18 cellular contexts compared by ENCODE assay signal in the genomic region with DNA sequence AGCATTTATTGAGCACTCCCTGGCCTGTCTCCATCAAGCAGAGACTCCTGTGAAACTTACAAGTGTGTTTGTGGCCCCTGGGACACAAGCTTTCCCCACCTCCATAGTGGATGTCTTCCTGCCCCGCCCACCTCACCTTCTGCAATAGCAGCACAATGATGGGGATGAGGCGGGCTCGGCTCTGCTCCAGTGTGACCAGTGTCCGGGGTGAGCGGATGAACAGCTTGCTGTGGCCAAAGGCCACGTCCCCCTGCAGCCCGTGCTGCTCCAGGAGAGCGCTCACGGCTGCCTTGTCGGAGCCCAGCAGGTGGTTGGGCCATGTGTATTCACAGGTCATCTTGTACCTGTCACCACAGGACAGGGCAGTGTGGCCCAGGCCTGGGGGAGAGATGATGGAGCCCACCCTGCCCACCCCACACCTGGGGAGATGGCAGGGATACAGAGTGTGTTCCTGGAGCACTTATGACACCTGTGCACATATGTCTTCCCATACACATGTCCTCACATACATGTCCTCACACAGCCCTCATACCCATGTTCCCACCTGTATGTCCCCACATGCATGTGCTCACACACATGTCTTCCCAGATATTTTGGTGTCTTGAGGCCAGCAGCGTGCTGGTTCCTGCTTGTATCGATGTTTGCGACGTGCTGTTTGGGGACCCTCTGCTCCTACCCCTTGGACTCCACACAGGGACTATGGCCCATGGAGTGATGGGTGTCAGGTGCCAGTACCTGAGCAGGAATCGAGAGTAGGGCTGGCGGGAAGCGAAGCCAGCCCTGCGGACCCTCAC. TPM values are rescaled to one million over a fixed set of nuclear protein-coding genes. Genes with fewer than 3 reads are reported as not detected.
DNase-seq lines count a peak whose midpoint lies in the region; ATAC-seq, FAIRE-seq and TF ChIP-seq lines count a peak whose summit lies in the region.
"Had no signal": no experiment of that assay in that cellular context is flagged by ENCODE, and none has a peak within 500 bp of the region (broad histone marks: within the 10 kb centered on the region; RNA-seq: fewer than 3 reads in every experiment).

No MANE protein-coding gene starts in this region.

- 0 out of 5 replicates have a peak, but pooled peaks cover 0 to 11% of the 10 kb centered on the region in 2 experiments for H3K27me3 ChIP-seq in HepG2 (ENCODE audit: control insufficient read depth in 1 of 2, insufficient read depth in 2 of 2, low read length in 2 of 2)
- H3K27me3 ChIP-seq: SJCRH30 had no signal

- H3K27ac Mint-ChIP-seq in natural killer cell = peak overlapping the region; percentile 31 to 38
- no peak overlapping the region for H3K27ac Mint-ChIP-seq in natural killer cell treated with Interleukin-12 subunit alpha and Interleukin-12 subunit beta and Interleukin-15 and Interleukin-18, amount 100 ng/mL, for 72 hours
- H3K27ac Mint-ChIP-seq in activated CD4-positive, alpha-beta memory T cell treated with anti-CD3 and anti-CD28 coated beads for 36 hours = peak overlapping the region; percentile 23
- H3K27ac Mint-ChIP-seq: progenitor cell of endocrine pancreas had no signal

- TF ChIP-seq CTCF in natural killer cell (IDR thresholded peaks at IDR 0.05) (no peak), HepG2 (CRISPR knock-in tag; IDR thresholded peaks at IDR 0.05) (no peak)

- H3K4me1 ChIP-seq in HepG2 (ENCODE audit: insufficient read depth, low read length) = peaks cover 43% of the 10 kb centered on the region
- H3K4me1 ChIP-seq: SJCRH30 had no signal

- no peak overlapping the region for H3K4me3 Mint-ChIP-seq in natural killer cell
- H3K4me3 Mint-ChIP-seq in natural killer cell treated with Interleukin-12 subunit alpha and Interleukin-12 subunit beta and Interleukin-15 and Interleukin-18, amount 100 ng/mL, for 72 hours = no peak overlapping the region
- H3K4me3 Mint-ChIP-seq in activated CD4-positive, alpha-beta memory T cell treated with anti-CD3 and anti-CD28 coated beads for 36 hours = no peak overlapping the region
- H3K4me3 Mint-ChIP-seq: dendritic cell treated with granulocyte-macrophage colony-stimulating factor and Interleukin-4, amounts not matched to agents 40 ng/mL and 50 ng/mL, for 4 days had no signal

- no peak overlapping the region for H3K9ac ChIP-seq in HepG2 (ENCODE audit: insufficient read depth, low read depth, low read length)

- H3K4me3 ChIP-seq in HepG2 (replicated peaks in 1 of 3; ENCODE audit: insufficient read depth in 1 of 3, low read depth in 2 of 3, low read length in 3 of 3) = no peak overlapping the region
- H3K4me3 ChIP-seq: gastroesophageal sphincter, SJCRH30 had no signal

- FAIRE-seq in HepG2 (lab: Jason Lieb, UNC) = no peak

- H3K4me2 ChIP-seq in HepG2 (ENCODE audit: low read depth, low read length) = no peak overlapping the region

- no peak for DNase-seq in natural killer cell
- no peak for DNase-seq in natural killer cell treated with Interleukin-12 subunit alpha and Interleukin-12 subunit beta and Interleukin-15 and Interleukin-18, amount 100 ng/mL, for 72 hours (ENCODE audit: low spot score)
- DNase-seq in activated CD4-positive, alpha-beta memory T cell treated with anti-CD3 and anti-CD28 coated beads for 36 hours = no peak
- no peak for DNase-seq in HepG2 (ENCODE audit: low spot score)
- DNase-seq in RKO (ENCODE audit: low spot score) = no peak
- no peak for DNase-seq in NCI-H226
- no peak for DNase-seq in substantia nigra (lab: John Stamatoyannopoulos, UW)
- DNase-seq: activated CD4-positive, CD25-positive, alpha-beta regulatory T cell treated with anti-CD3 and anti-CD28 coated beads, Interleukin-2, amount 50 U/mL, for 72 hours; AML-193; erythroblast; GF-D8; NCI-H1930; NCI-H524 treated with DMSO at 0.1 percent for 48 hours; SJCRH30 had no signal

- H3K9me3 ChIP-seq in HepG2 (ENCODE audit: low read length) = no peaks in the 10 kb centered on the region
- H3K9me3 ChIP-seq: gastroesophageal sphincter, SJCRH30 had no signal

- in situ Hi-C loops in HepG2 (cut with HindIII; ENCODE audit: extremely low pct_ligation_motif_present, low pct_unique_long_range_greater_than_20kb) = loop anchor here (5.0 to 25.0 kb wide), 2 partner anchors 171 to 296 kb away; no protein-coding TSS in a partner anchor

- TF ChIP-seq POLR2A in HepG2 (IDR thresholded peaks at IDR 0.05; ENCODE audit: insufficient read depth in 1 of 2, low read depth in 2 of 2, low read length in 2 of 2) = no peak

- H3K9me3 Mint-ChIP-seq in natural killer cell = no peaks in the 10 kb centered on the region
- no peaks in the 10 kb centered on the region for H3K9me3 Mint-ChIP-seq in natural killer cell treated with Interleukin-12 subunit alpha and Interleukin-12 subunit beta and Interleukin-15 and Interleukin-18, amount 100 ng/mL, for 72 hours
- H3K9me3 Mint-ChIP-seq in activated CD4-positive, alpha-beta memory T cell treated with anti-CD3 and anti-CD28 coated beads for 36 hours = no peaks in the 10 kb centered on the region
- H3K9me3 Mint-ChIP-seq: activated T-helper 2 cell treated with anti-CD3 and anti-CD28 coated beads, Interferon-gamma antibody, Interleukin-2, Interleukin-4, amounts not matched to agents 10 μg/mL and 5 μg/mL and 100 μg/mL, durations not matched to agents 14 hours and 24 hours and 36 hours; dendritic cell treated with granulocyte-macrophage colony-stimulating factor and Interleukin-4, amounts not matched to agents 40 ng/mL and 50 ng/mL, for 4 days had no signal

- no TSS peak for BruUV-seq in HepG2 (replicated peaks; lab: Mats Ljungman, UMichigan)

- intact Hi-C loops in natural killer cell (cut with micrococcal nuclease) = no loop called here
- intact Hi-C loops in activated CD4-positive, alpha-beta memory T cell treated with anti-CD3 and anti-CD28 coated beads for 36 hours (cut with micrococcal nuclease) = no loop called here
- intact Hi-C loops in HepG2 (cut with micrococcal nuclease; ENCODE audit: unreplicated experiment) = loop anchor here (1.0 kb wide), 1 partner anchor 29 kb away; no protein-coding TSS in a partner anchor

- ATAC-seq in natural killer cell (no peak), HepG2 (no peak)
- ATAC-seq in natural killer cell treated with Interleukin-12 subunit alpha and Interleukin-12 subunit beta and Interleukin-15 and Interleukin-18, amount 100 ng/mL, for 72 hours = no peak
- ATAC-seq: gastroesophageal sphincter had no signal

- H3K4me1 Mint-ChIP-seq in natural killer cell = peaks cover 5% of the 10 kb centered on the region in 2 donors
- peaks cover 4 to 11% of the 10 kb centered on the region in 2 donors for H3K4me1 Mint-ChIP-seq in natural killer cell treated with Interleukin-12 subunit alpha and Interleukin-12 subunit beta and Interleukin-15 and Interleukin-18, amount 100 ng/mL, for 72 hours (ENCODE audit: low read depth in 2 of 2)
- H3K4me1 Mint-ChIP-seq in activated CD4-positive, alpha-beta memory T cell treated with anti-CD3 and anti-CD28 coated beads for 36 hours (ENCODE audit: low read depth) = peaks cover 4% of the 10 kb centered on the region

- H3K27ac ChIP-seq in HepG2 (ENCODE audit: extremely low read length, insufficient read depth, low read length) = no peak overlapping the region
- no peak overlapping the region for H3K27ac ChIP-seq in substantia nigra (ENCODE audit: low read depth, low read length, poor library complexity, severe bottlenecking)
- H3K27ac ChIP-seq: gastroesophageal sphincter, SJCRH30 had no signal

- CTCF ChIA-PET in activated CD4-positive, alpha-beta memory T cell treated with anti-CD3 and anti-CD28 coated beads for 36 hours (lab: Charles Lee) = interaction anchor here (1.4 kb wide), 1 partner anchor 12 kb away, joined by 3 read pairs; no protein-coding TSS in a partner anchor
- CTCF ChIA-PET in HepG2 (lab: Yijun Ruan, JAX; ENCODE audit: low intra/inter-chr PET ratio, low total read pairs) = interaction anchor here (5.0 kb wide), 1 partner anchor 169 kb away, joined by 35 read pairs; no protein-coding TSS in a partner anchor

- H3K79me2 ChIP-seq in HepG2 (ENCODE audit: insufficient read depth, low read length) = no peaks in the 10 kb centered on the region

- WGBS in HepG2 (ENCODE audit: low lambda C conversion rate) = 63% methylated on average over 12 of the region's 18 CpGs

- no peak overlapping the region for H2AFZ ChIP-seq in HepG2 (ENCODE audit: low read length)

- no peaks in the 10 kb centered on the region for H3K27me3 Mint-ChIP-seq in natural killer cell (ENCODE audit: low read depth in 2 of 2)
- H3K27me3 Mint-ChIP-seq in natural killer cell treated with Interleukin-12 subunit alpha and Interleukin-12 subunit beta and Interleukin-15 and Interleukin-18, amount 100 ng/mL, for 72 hours = no peaks in the 10 kb centered on the region
- no peaks in the 10 kb centered on the region for H3K27me3 Mint-ChIP-seq in activated CD4-positive, alpha-beta memory T cell treated with anti-CD3 and anti-CD28 coated beads for 36 hours
- H3K27me3 Mint-ChIP-seq: dendritic cell treated with granulocyte-macrophage colony-stimulating factor and Interleukin-4, amounts not matched to agents 40 ng/mL and 50 ng/mL, for 4 days had no signal

- no peaks in the 10 kb centered on the region for H4K20me1 ChIP-seq in HepG2 (ENCODE audit: insufficient read depth, low read length)

- no peak for TF ChIP-seq RAD21 in HepG2 (CRISPR knock-in tag; IDR thresholded peaks at IDR 0.05)

- H3K36me3 Mint-ChIP-seq in natural killer cell = no peaks in the 10 kb centered on the region
- peaks cover 5% of the 10 kb centered on the region for H3K36me3 Mint-ChIP-seq in natural killer cell treated with Interleukin-12 subunit alpha and Interleukin-12 subunit beta and Interleukin-15 and Interleukin-18, amount 100 ng/mL, for 72 hours
- peaks cover 57% of the 10 kb centered on the region for H3K36me3 Mint-ChIP-seq in activated CD4-positive, alpha-beta memory T cell treated with anti-CD3 and anti-CD28 coated beads for 36 hours

- TF ChIP-seq EP300 in HepG2 (IDR thresholded peaks at IDR 0.05; ENCODE audit: low read depth in 2 of 2, low read length in 2 of 2) (no peak), HepG2 (CRISPR knock-in tag; IDR thresholded peaks at IDR 0.05; ENCODE audit: borderline replicate concordance) (no peak)

- no peaks in the 10 kb centered on the region for H3K36me3 ChIP-seq in HepG2 (replicated peaks in 1 of 2; ENCODE audit: control insufficient read depth in 1 of 2, insufficient read depth in 2 of 2, low read length in 2 of 2)
- H3K36me3 ChIP-seq: gastroesophageal sphincter, SJCRH30 had no signal

- POLR2A ChIA-PET in activated CD4-positive, alpha-beta memory T cell treated with anti-CD3 and anti-CD28 coated beads for 36 hours (lab: Charles Lee) = interaction anchor here (0.8 to 7.6 kb wide), 7 partner anchors 7 to 170 kb away, joined by 3 to 56 read pairs (median 7); partner anchors contain the start of genes CCM2 and MYO1G
- POLR2A ChIA-PET in HepG2 (lab: Yijun Ruan, JAX) = no interaction called here

RNA-seq across cellular contexts. Expression of gene MYO1G, which starts 12.7 kb away (rescaled TPM):
- 100 to 1,000 TPM; 371 to 470 (median 429) TPM for total RNA-seq in natural killer cell
- 100 to 1,000 TPM; 465 to 518 TPM for total RNA-seq in natural killer cell treated with Interleukin-12 subunit alpha and Interleukin-12 subunit beta and Interleukin-15 and Interleukin-18, amount 100 ng/mL, for 72 hours
- total RNA-seq in activated CD4-positive, alpha-beta memory T cell treated with anti-CD3 and anti-CD28 coated beads for 36 hours = 100 to 1,000 TPM; 429 to 436 TPM
- total RNA-seq in HepG2 (2016; rRNA removed; fragmentation: Illumina TruSeq; extraction: Trizol) = 0.28 and 0.29 TPM in 2 replicates
- 0.09 TPM in 1 of 2 replicates, not detected in the other for total RNA-seq in HepG2 (2016; cell fraction: cytosol; rRNA removed; fragmentation: Illumina TruSeq; extraction: Trizol; ENCODE audit: low read depth)
- total RNA-seq in HepG2 (2016; cell fraction: insoluble cytoplasmic fraction; rRNA removed; fragmentation: Illumina TruSeq; extraction: Trizol) = 0.12 and 0.22 TPM in 2 replicates
- total RNA-seq in HepG2 (2016; cell fraction: membrane; rRNA removed; fragmentation: Illumina TruSeq; extraction: Trizol) = not detected in 2 replicates
- total RNA-seq in HepG2 (2016; cell fraction: nucleus; rRNA removed; fragmentation: Illumina TruSeq; extraction: Trizol) = 0.28 TPM in 1 of 2 replicates, not detected in the other
- polyA plus RNA-seq in HepG2 (2011; rRNA removed) = 1.1 and 2.4 TPM in 2 replicates
- polyA plus RNA-seq in HepG2 (2011; cell fraction: cytosol; rRNA removed) = 0.71 and 1.2 TPM in 2 replicates
- 3.8 and 5.7 TPM in 2 replicates for polyA plus RNA-seq in HepG2 (2011; cell fraction: nucleus; rRNA removed)
- polyA plus RNA-seq in HepG2 (2012) = 0.44 and 1.2 TPM in 2 replicates
- polyA plus RNA-seq in HepG2 (2016; cell fraction: cytosol; fragmentation: Illumina TruSeq; extraction: Trizol; ENCODE audit: low read depth) = not detected in 2 replicates
- 0.15 and 0.21 TPM in 2 replicates for polyA plus RNA-seq in HepG2 (2016; cell fraction: insoluble cytoplasmic fraction; fragmentation: Illumina TruSeq; extraction: Trizol; ENCODE audit: low read depth)
- 0.08 TPM in 1 of 2 replicates, not detected in the other for polyA plus RNA-seq in HepG2 (2016; cell fraction: membrane; fragmentation: Illumina TruSeq; extraction: Trizol; ENCODE audit: low read depth)
- polyA plus RNA-seq in HepG2 (2016; cell fraction: nucleus; fragmentation: Illumina TruSeq; extraction: Trizol; ENCODE audit: insufficient read depth, low read depth) = 0.31 and 0.44 TPM in 2 replicates
- 1.7 and 89.4 TPM in 2 replicates for polyA minus RNA-seq in HepG2 (2011; rRNA and poly(A)+ RNA removed; ENCODE audit: low replicate concordance)
- 0.70 and 1.2 TPM in 2 replicates for polyA minus RNA-seq in HepG2 (2011; cell fraction: cytosol; rRNA and poly(A)+ RNA removed)
- 1.4 and 2.6 TPM in 2 replicates for polyA minus RNA-seq in HepG2 (2011; cell fraction: nucleus; rRNA and poly(A)+ RNA removed)

RNA-seq across cellular contexts. Expression of gene CCM2, which starts 33.9 kb away (rescaled TPM):
- total RNA-seq in natural killer cell (100 to 1,000 TPM in 1 of 3 donors, 10 to 100 TPM in 2; 66.2 to 104 (median 97.5) TPM), HepG2 (2016; rRNA removed; fragmentation: Illumina TruSeq; extraction: Trizol) (14.2 and 15.8 TPM in 2 replicates)
- total RNA-seq in natural killer cell treated with Interleukin-12 subunit alpha and Interleukin-12 subunit beta and Interleukin-15 and Interleukin-18, amount 100 ng/mL, for 72 hours = 10 to 100 TPM; 59.2 to 68.4 TPM
- total RNA-seq in activated CD4-positive, alpha-beta memory T cell treated with anti-CD3 and anti-CD28 coated beads for 36 hours = 10 to 100 TPM; 85.2 to 89.6 TPM
- 18.2 and 19.1 TPM in 2 replicates for total RNA-seq in HepG2 (2016; cell fraction: cytosol; rRNA removed; fragmentation: Illumina TruSeq; extraction: Trizol; ENCODE audit: low read depth)
- 12.5 and 16.6 TPM in 2 replicates for total RNA-seq in HepG2 (2016; cell fraction: insoluble cytoplasmic fraction; rRNA removed; fragmentation: Illumina TruSeq; extraction: Trizol)
- total RNA-seq in HepG2 (2016; cell fraction: membrane; rRNA removed; fragmentation: Illumina TruSeq; extraction: Trizol) = 37.4 and 37.5 TPM in 2 replicates
- total RNA-seq in HepG2 (2016; cell fraction: nucleus; rRNA removed; fragmentation: Illumina TruSeq; extraction: Trizol) = 9.5 and 10.1 TPM in 2 replicates
- 13.7 and 20.8 TPM in 2 replicates for polyA plus RNA-seq in HepG2 (2011; rRNA removed)
- polyA plus RNA-seq in HepG2 (2011; cell fraction: cytosol; rRNA removed) = 13.4 and 18.8 TPM in 2 replicates
- 21.0 and 23.0 TPM in 2 replicates for polyA plus RNA-seq in HepG2 (2011; cell fraction: nucleus; rRNA removed)
- polyA plus RNA-seq in HepG2 (2012) = 10.2 and 13.2 TPM in 2 replicates
- 25.8 and 27.8 TPM in 2 replicates for polyA plus RNA-seq in HepG2 (2016; cell fraction: cytosol; fragmentation: Illumina TruSeq; extraction: Trizol; ENCODE audit: low read depth)
- 14.5 and 18.7 TPM in 2 replicates for polyA plus RNA-seq in HepG2 (2016; cell fraction: insoluble cytoplasmic fraction; fragmentation: Illumina TruSeq; extraction: Trizol; ENCODE audit: low read depth)
- 34.2 and 39.7 TPM in 2 replicates for polyA plus RNA-seq in HepG2 (2016; cell fraction: membrane; fragmentation: Illumina TruSeq; extraction: Trizol; ENCODE audit: low read depth)
- polyA plus RNA-seq in HepG2 (2016; cell fraction: nucleus; fragmentation: Illumina TruSeq; extraction: Trizol; ENCODE audit: insufficient read depth, low read depth) = 20.6 and 22.6 TPM in 2 replicates
- polyA minus RNA-seq in HepG2 (2011; rRNA and poly(A)+ RNA removed; ENCODE audit: low replicate concordance) = 18.9 and 30.7 TPM in 2 replicates
- polyA minus RNA-seq in HepG2 (2011; cell fraction: cytosol; rRNA and poly(A)+ RNA removed) = 8.0 and 10.6 TPM in 2 replicates
- 3.9 and 8.0 TPM in 2 replicates for polyA minus RNA-seq in HepG2 (2011; cell fraction: nucleus; rRNA and poly(A)+ RNA removed)

Comparison
In these comparisons a context has a peak if more than half of its experiments do, and no peak if none do; other contexts are left out.
1. H3K27ac Mint-ChIP-seq: peak in natural killer cell (2 of 2) and activated CD4-positive, alpha-beta memory T cell treated with anti-CD3 and anti-CD28 coated beads for 36 hours (single experiment); none in natural killer cell treated with Interleukin-12 subunit alpha and Interleukin-12 subunit beta and Interleukin-15 and Interleukin-18, amount 100 ng/mL, for 72 hours (0 of 2).
2. RNA of gene MYO1G, which starts 12.7 kb away (total RNA-seq): 465 to 518 TPM in natural killer cell treated with Interleukin-12 subunit alpha and Interleukin-12 subunit beta and Interleukin-15 and Interleukin-18, amount 100 ng/mL, for 72 hours, 429 to 436 TPM in activated CD4-positive, alpha-beta memory T cell treated with anti-CD3 and anti-CD28 coated beads for 36 hours and 371 to 470 TPM in natural killer cell; 0.09 to 0.29 TPM in HepG2; every median in the first group is over 100 times any median in the second.